8 cellular contexts compared by ENCODE assay signal in genomic region chr12:108629824-108630476, GRCh38. TPM values are rescaled to one million over a fixed set of nuclear protein-coding genes. Genes with fewer than 3 reads are reported as not detected.
A peak's percentile ranks its signal among the peaks of the same experiment; 100 is the strongest.
DNase-seq lines count a peak whose midpoint lies in the region; ATAC-seq and TF ChIP-seq lines count a peak whose summit lies in the region.

No MANE protein-coding gene starts in this region.

- H3K4me2 ChIP-seq in BLaER1, result peak overlapping the region; percentile 98

- H3K9ac ChIP-seq in BLaER1, result no peak overlapping the region
- peak overlapping the region; percentile 68 for H3K9ac ChIP-seq in NT2/D1 (ENCODE audit: insufficient read length, low read depth)

- 59 to 63% methylated on average over 17 of the region's 17 CpGs for WGBS in heart right ventricle, 2 donors

- ATAC-seq in heart right ventricle, result peak in 7 of 8 donors; percentile 11 to 66 (median 52)
- no peak for ATAC-seq in GM21360 (IDR thresholded peaks at IDR 0.05; ENCODE audit: unreplicated experiment)

- TF ChIP-seq CTCF in heart right ventricle (IDR thresholded peaks at IDR 0.05), result no peak

- intact Hi-C loops in heart right ventricle (cut with DNase I), result no loop called here

- H3K27me3 ChIP-seq in BLaER1, result no peaks in the 10 kb centered on the region
- no peaks in the 10 kb centered on the region for H3K27me3 ChIP-seq in NT2/D1 (ENCODE audit: insufficient read depth, insufficient read length)
- H3K27me3 ChIP-seq in heart right ventricle, result no peaks in the 10 kb centered on the region

- H3K36me3 ChIP-seq in BLaER1 (no peaks in the 10 kb centered on the region), NT2/D1 (ENCODE audit: insufficient read depth, insufficient read length, low read length) (no peaks in the 10 kb centered on the region), heart right ventricle (peaks cover 0 to 22% (median 0%) of the 10 kb centered on the region in 9 donors)

- 0 out of 2 replicates have a peak, but pooled peaks cover 8% of the 10 kb centered on the region for H4K20me1 ChIP-seq in BLaER1

- H3K4me1 ChIP-seq in BLaER1 (peaks cover 75% of the 10 kb centered on the region), NT2/D1 (ENCODE audit: insufficient read depth, insufficient read length) (peaks cover 28% of the 10 kb centered on the region), heart right ventricle (peaks cover 0 to 69% (median 10%) of the 10 kb centered on the region in 9 donors)

- H3K9me3 ChIP-seq in BLaER1 (peaks cover 11% of the 10 kb centered on the region), NT2/D1 (ENCODE audit: insufficient read depth, low read length) (peaks cover 10% of the 10 kb centered on the region; the same call in 1 of the 2 replicates), heart right ventricle (no peaks in the 10 kb centered on the region)

- DNase-seq in NT2/D1 (ENCODE audit: low read depth, low spot score), result no peak
- DNase-seq in activated T-helper 9 cell treated with anti-CD3 and anti-CD28 coated beads, Interleukin-2, amount 50 U/mL, for 16 hours (ENCODE audit: low read depth), result peak; percentile 40
- DNase-seq in heart right ventricle, result no peak
- peak; percentile 46 for DNase-seq in stimulated activated CD4-positive, alpha-beta T cell treated with anti-CD3 and anti-CD28 coated beads, Interleukin-4, amount 100 ng/mL, for 1 hour
- no peak for DNase-seq in NCI-H510A treated with DMSO at 0.1 percent for 48 hours (lab: John Stamatoyannopoulos, UW)
- no peak for DNase-seq in DMS153 (lab: John Stamatoyannopoulos, UW)

- no peak overlapping the region for H3K27ac ChIP-seq in BLaER1
- peak overlapping the region in 5 of 10 donors; percentile 5 to 93 (median 12) for H3K27ac ChIP-seq in heart right ventricle

- H3K4me3 ChIP-seq in BLaER1 (no peak overlapping the region), NT2/D1 (ENCODE audit: insufficient read length, low read depth) (no peak overlapping the region), heart right ventricle (peak overlapping the region in 1 of 10 donors; percentile 65)

RNA-seq across cellular contexts. Expression of gene SELPLG, which starts 3.7 kb away (rescaled TPM):
- total RNA-seq in heart right ventricle, result 10 to 100 TPM in 1 of 10 donors, 1 to 10 TPM in 9; 1.5 to 17.6 (median 2.4) TPM
- polyA plus RNA-seq in heart right ventricle, result 1 to 10 TPM in 1 of 2 donors, under 1 TPM in 1; 0.88 to 3.9 TPM

RNA-seq across cellular contexts. Expression of gene TMEM119, which starts 32.1 kb away (rescaled TPM):
- total RNA-seq in heart right ventricle, result 1 to 10 TPM in 8 of 10 donors, under 1 TPM in 2; 0.57 to 6.9 (median 2.0) TPM
- 1 to 10 TPM; 1.0 to 2.2 TPM for polyA plus RNA-seq in heart right ventricle

Comparison
In these comparisons a context has a peak if more than half of its experiments do, and no peak if none do; other contexts are left out.
1. DNase-seq: peak in activated T-helper 9 cell treated with anti-CD3 and anti-CD28 coated beads, Interleukin-2, amount 50 U/mL, for 16 hours (single experiment) and stimulated activated CD4-positive, alpha-beta T cell treated with anti-CD3 and anti-CD28 coated beads, Interleukin-4, amount 100 ng/mL, for 1 hour (single experiment); none in NT2/D1 (single experiment), heart right ventricle (0 of 2), NCI-H510A treated with DMSO at 0.1 percent for 48 hours (single experiment) and DMS153 (single experiment).